8 cellular contexts compared by ENCODE assay signal in genomic region chr19:1672038-1672768, GRCh38. TPM values are rescaled to one million over a fixed set of nuclear protein-coding genes. Genes with fewer than 3 reads are reported as not detected.
DNase-seq lines count a peak whose midpoint lies in the region; ATAC-seq and TF ChIP-seq lines count a peak whose summit lies in the region.

No MANE protein-coding gene starts in this region.

- peak; percentile 87 for TF ChIP-seq CTCF in endodermal cell (conservative IDR thresholded peaks at IDR 0.05)

- H3K27me3 Mint-ChIP-seq in activated CD4-positive, alpha-beta memory T cell treated with anti-CD3 and anti-CD28 coated beads for 36 hours: peaks cover 46% of the 10 kb centered on the region
- peaks cover 84% of the 10 kb centered on the region for H3K27me3 Mint-ChIP-seq in endodermal cell (ENCODE audit: insufficient read depth)
- H3K27me3 Mint-ChIP-seq in natural killer cell treated with Interleukin-12 subunit alpha and Interleukin-12 subunit beta and Interleukin-15 and Interleukin-18, amount 100 ng/mL, for 72 hours: peaks cover 20 to 27% of the 10 kb centered on the region in 2 donors

- no peak overlapping the region for H3K4me3 Mint-ChIP-seq in activated CD4-positive, alpha-beta memory T cell treated with anti-CD3 and anti-CD28 coated beads for 36 hours
- H3K4me3 Mint-ChIP-seq in endodermal cell: no peak overlapping the region
- H3K4me3 Mint-ChIP-seq in natural killer cell treated with Interleukin-12 subunit alpha and Interleukin-12 subunit beta and Interleukin-15 and Interleukin-18, amount 100 ng/mL, for 72 hours: no peak overlapping the region

- POLR2A ChIA-PET in activated CD4-positive, alpha-beta memory T cell treated with anti-CD3 and anti-CD28 coated beads for 36 hours (lab: Charles Lee): no interaction called here

- peak; percentile 59 to 77 for ATAC-seq in natural killer cell treated with Interleukin-12 subunit alpha and Interleukin-12 subunit beta and Interleukin-15 and Interleukin-18, amount 100 ng/mL, for 72 hours
- ATAC-seq in aorta (ENCODE audit: low FRiP score) (peak; percentile 69), GM19395 (IDR thresholded peaks at IDR 0.05; ENCODE audit: unreplicated experiment) (no peak)

- H3K9me3 ChIP-seq in endodermal cell (ENCODE audit: control insufficient read depth, low read length): no peaks in the 10 kb centered on the region
- no peaks in the 10 kb centered on the region for H3K9me3 ChIP-seq in aorta (ENCODE audit: control insufficient read depth, low read length)

- intact Hi-C loops in activated CD4-positive, alpha-beta memory T cell treated with anti-CD3 and anti-CD28 coated beads for 36 hours (cut with micrococcal nuclease): loop anchor here (1.0 to 5.0 kb wide), 3 partner anchors 65 to 125 kb away; partner anchors contain the start of gene UQCR11
- intact Hi-C loops in aorta (cut with DNase I) (loop anchor here (5.0 kb wide), 1 partner anchor 125 kb away; no protein-coding TSS in a partner anchor), posterior vena cava (cut with DNase I) (loop anchor here in 1 of 2 donors (5.0 kb wide), 1 partner anchor 125 kb away; no protein-coding TSS in a partner anchor)

- 13 to 21% methylated on average over 16 to 57 of the region's 57 CpGs for WGBS in endodermal cell (ENCODE audit: insufficient coverage in 1 of 2, insufficient read length in 1 of 2), 2 experiments
- 5 to 6% methylated on average over 53 to 57 of the region's 57 CpGs for WGBS in aorta, 2 donors

- H3K9ac ChIP-seq in endodermal cell (ENCODE audit: extremely low read depth, low read length, poor library complexity, severe bottlenecking): no peak overlapping the region

- no peak overlapping the region for H3K27ac Mint-ChIP-seq in activated CD4-positive, alpha-beta memory T cell treated with anti-CD3 and anti-CD28 coated beads for 36 hours
- no peak overlapping the region for H3K27ac Mint-ChIP-seq in endodermal cell
- H3K27ac Mint-ChIP-seq in natural killer cell treated with Interleukin-12 subunit alpha and Interleukin-12 subunit beta and Interleukin-15 and Interleukin-18, amount 100 ng/mL, for 72 hours: no peak overlapping the region

- H3K27ac ChIP-seq in endodermal cell (ENCODE audit: low read depth, low read length): no peak overlapping the region
- no peak overlapping the region for H3K27ac ChIP-seq in aorta (ENCODE audit: low read depth in 1 of 2, low read length in 2 of 2)

- H3K4me1 ChIP-seq in endodermal cell (ENCODE audit: control insufficient read depth, insufficient read depth, low read length) (no peaks in the 10 kb centered on the region), aorta (ENCODE audit: control insufficient read depth in 1 of 2, insufficient read depth in 2 of 2, low read length in 2 of 2) (no peaks in the 10 kb centered on the region)

- DNase-seq in D341Med (ENCODE audit: low spot score) (peak; percentile 87), Kasumi-1 (lab: John Stamatoyannopoulos, UW) (peak; percentile 10 to 25), endodermal cell (peak; percentile 72), aorta (peak in 1 of 2 donors; percentile 86), posterior vena cava (ENCODE audit: low spot score) (no peak)
- DNase-seq in activated CD4-positive, alpha-beta memory T cell treated with anti-CD3 and anti-CD28 coated beads for 36 hours: peak; percentile 58
- DNase-seq in natural killer cell treated with Interleukin-12 subunit alpha and Interleukin-12 subunit beta and Interleukin-15 and Interleukin-18, amount 100 ng/mL, for 72 hours (ENCODE audit: low spot score): no peak

- H3K9me3 Mint-ChIP-seq in activated CD4-positive, alpha-beta memory T cell treated with anti-CD3 and anti-CD28 coated beads for 36 hours: no peaks in the 10 kb centered on the region
- no peaks in the 10 kb centered on the region for H3K9me3 Mint-ChIP-seq in endodermal cell
- no peaks in the 10 kb centered on the region for H3K9me3 Mint-ChIP-seq in natural killer cell treated with Interleukin-12 subunit alpha and Interleukin-12 subunit beta and Interleukin-15 and Interleukin-18, amount 100 ng/mL, for 72 hours

- peaks cover 16% of the 10 kb centered on the region for H3K4me1 Mint-ChIP-seq in activated CD4-positive, alpha-beta memory T cell treated with anti-CD3 and anti-CD28 coated beads for 36 hours (ENCODE audit: low read depth)
- H3K4me1 Mint-ChIP-seq in endodermal cell: peaks cover 8% of the 10 kb centered on the region
- H3K4me1 Mint-ChIP-seq in natural killer cell treated with Interleukin-12 subunit alpha and Interleukin-12 subunit beta and Interleukin-15 and Interleukin-18, amount 100 ng/mL, for 72 hours (ENCODE audit: low read depth in 2 of 2): peaks cover 3 to 7% of the 10 kb centered on the region in 2 donors

- H3K27me3 ChIP-seq in endodermal cell (ENCODE audit: control insufficient read depth, insufficient read depth, low read length, poor library complexity, severe bottlenecking): peaks cover 85% of the 10 kb centered on the region
- peaks cover 0 to 1% of the 10 kb centered on the region in 2 donors for H3K27me3 ChIP-seq in aorta (ENCODE audit: control insufficient read depth in 1 of 2, insufficient read depth in 2 of 2, low read length in 1 of 2)

- H3K36me3 ChIP-seq in endodermal cell (ENCODE audit: control insufficient read depth, insufficient read depth, low read length) (no peaks in the 10 kb centered on the region), aorta (ENCODE audit: control insufficient read depth in 1 of 2, insufficient read depth in 2 of 2, low read length in 1 of 2) (no peaks in the 10 kb centered on the region)

- no peak overlapping the region for H3K4me3 ChIP-seq in endodermal cell (ENCODE audit: low read length)
- H3K4me3 ChIP-seq in aorta (ENCODE audit: low read length in 2 of 2): no peak overlapping the region

- CTCF ChIA-PET in activated CD4-positive, alpha-beta memory T cell treated with anti-CD3 and anti-CD28 coated beads for 36 hours (lab: Charles Lee): interaction anchor here (0.6 to 3.6 kb wide), 43 partner anchors 8 to 356 kb away, joined by 3 to 42 read pairs (median 4); partner anchors contain the start of genes MBD3, TCF3 and UQCR11

- no peaks in the 10 kb centered on the region for H3K36me3 Mint-ChIP-seq in activated CD4-positive, alpha-beta memory T cell treated with anti-CD3 and anti-CD28 coated beads for 36 hours
- H3K36me3 Mint-ChIP-seq in endodermal cell (ENCODE audit: low read depth): no peaks in the 10 kb centered on the region
- peaks cover 6% of the 10 kb centered on the region for H3K36me3 Mint-ChIP-seq in natural killer cell treated with Interleukin-12 subunit alpha and Interleukin-12 subunit beta and Interleukin-15 and Interleukin-18, amount 100 ng/mL, for 72 hours

RNA-seq across cellular contexts. Expression of gene TCF3, which starts 19.8 kb away (rescaled TPM):
- 10 to 100 TPM; 88.9 to 95.5 TPM for total RNA-seq in activated CD4-positive, alpha-beta memory T cell treated with anti-CD3 and anti-CD28 coated beads for 36 hours
- total RNA-seq in endodermal cell (100 to 1,000 TPM; 233 to 268 TPM), aorta (10 to 100 TPM; 32.0 to 50.4 TPM), posterior vena cava (10 to 100 TPM; 26.2 to 36.4 TPM)
- 225 TPM for polyA plus RNA-seq in endodermal cell (2013, experiment 1 of 2)
- 225 TPM for polyA plus RNA-seq in endodermal cell (2013, experiment 2 of 2)
- 10 to 100 TPM; 60.4 to 87.9 TPM for total RNA-seq in natural killer cell treated with Interleukin-12 subunit alpha and Interleukin-12 subunit beta and Interleukin-15 and Interleukin-18, amount 100 ng/mL, for 72 hours
- 10 to 100 TPM; 23.7 to 36.2 TPM for polyA plus RNA-seq in aorta

Comparison
In these comparisons a context has a peak if more than half of its experiments do, and no peak if none do; other contexts are left out.
1. DNase-seq: peak in D341Med (single experiment), Kasumi-1 (2 of 2), activated CD4-positive, alpha-beta memory T cell treated with anti-CD3 and anti-CD28 coated beads for 36 hours (single experiment) and endodermal cell (single experiment); none in natural killer cell treated with Interleukin-12 subunit alpha and Interleukin-12 subunit beta and Interleukin-15 and Interleukin-18, amount 100 ng/mL, for 72 hours (single experiment) and posterior vena cava (single experiment).